8 cellular contexts compared by ENCODE assay signal in genomic region chr1:119549719-119550141, GRCh38. TPM values are rescaled to one million over a fixed set of nuclear protein-coding genes. Genes with fewer than 3 reads are reported as not detected.
A peak's percentile ranks its signal among the peaks of the same experiment; 100 is the strongest.
DNase-seq lines count a peak whose midpoint lies in the region; ATAC-seq lines count a peak whose summit lies in the region.

No MANE protein-coding gene starts in this region.

- WGBS in right cardiac atrium, result 56% methylated on average over 5 of the region's 5 CpGs

- H3K36me3 Mint-ChIP-seq in activated T-cell treated with anti-CD3 and anti-CD28 coated beads, Interleukin-2, amount 50 U/mL, for 72 hours (ENCODE audit: insufficient read depth in 2 of 2), result no peaks in the 10 kb centered on the region
- no peaks in the 10 kb centered on the region for H3K36me3 Mint-ChIP-seq in activated CD8-positive, alpha-beta T cell treated with anti-CD3 and anti-CD28 coated beads, Interleukin-2, amount 10 ng/mL, durations not matched to agents 7 days and 5 days (ENCODE audit: low read depth)

- no peaks in the 10 kb centered on the region for H3K9me3 ChIP-seq in right cardiac atrium (ENCODE audit: control insufficient read depth, low read length)

- H3K27me3 ChIP-seq in right cardiac atrium (ENCODE audit: control insufficient read depth, insufficient read depth), result no peaks in the 10 kb centered on the region

- H3K4me3 ChIP-seq in right cardiac atrium (ENCODE audit: low read length), result no peak overlapping the region

- intact Hi-C loops in right cardiac atrium (cut with DNase I) (no loop called here), sciatic nerve (cut with DNase I) (no loop called here)

- peak; percentile 25 to 37 for DNase-seq in activated T-cell treated with anti-CD3 and anti-CD28 coated beads, Interleukin-2, amount 50 U/mL, for 72 hours
- DNase-seq in activated T-cell treated with anti-CD3 and anti-CD28 coated beads, Interleukin-2, amount 50 U/mL, for 1 hour, result no peak
- DNase-seq in NCI-H2171 treated with DMSO at 0.1 percent for 48 hours (lab: John Stamatoyannopoulos, UW) (peak; percentile 18), right cardiac atrium (peak in 2 of 3 donors; percentile 32 to 60), sciatic nerve (ENCODE audit: low spot score) (peak; percentile 70)
- peak; percentile 25 for DNase-seq in activated CD8-positive, alpha-beta T cell treated with anti-CD3 and anti-CD28 coated beads, Interleukin-2, amount 10 ng/mL, durations not matched to agents 7 days and 5 days

- no peak overlapping the region for H3K27ac ChIP-seq in right cardiac atrium (ENCODE audit: low read length)

- H3K4me1 Mint-ChIP-seq in activated T-cell treated with anti-CD3 and anti-CD28 coated beads, Interleukin-2, amount 50 U/mL, for 72 hours (ENCODE audit: low read depth), result no peaks in the 10 kb centered on the region
- H3K4me1 Mint-ChIP-seq in activated CD8-positive, alpha-beta T cell treated with anti-CD3 and anti-CD28 coated beads, Interleukin-2, amount 10 ng/mL, durations not matched to agents 7 days and 5 days (ENCODE audit: low read depth), result no peaks in the 10 kb centered on the region

- POLR2A ChIA-PET in activated CD8-positive, alpha-beta T cell treated with anti-CD3 and anti-CD28 coated beads, Interleukin-2, amount 10 ng/mL, durations not matched to agents 7 days and 5 days (lab: Charles Lee), result no interaction called here

- H3K27me3 Mint-ChIP-seq in activated T-cell treated with anti-CD3 and anti-CD28 coated beads, Interleukin-2, amount 50 U/mL, for 72 hours (ENCODE audit: low read depth), result no peaks in the 10 kb centered on the region
- peaks cover 2% of the 10 kb centered on the region for H3K27me3 Mint-ChIP-seq in activated CD8-positive, alpha-beta T cell treated with anti-CD3 and anti-CD28 coated beads, Interleukin-2, amount 10 ng/mL, durations not matched to agents 7 days and 5 days (ENCODE audit: low read depth)

- no peaks in the 10 kb centered on the region for H3K9me3 Mint-ChIP-seq in activated T-cell treated with anti-CD3 and anti-CD28 coated beads, Interleukin-2, amount 50 U/mL, for 72 hours
- no peaks in the 10 kb centered on the region for H3K9me3 Mint-ChIP-seq in activated CD8-positive, alpha-beta T cell treated with anti-CD3 and anti-CD28 coated beads, Interleukin-2, amount 10 ng/mL, durations not matched to agents 7 days and 5 days (ENCODE audit: insufficient read depth)

- CTCF ChIA-PET in activated CD8-positive, alpha-beta T cell treated with anti-CD3 and anti-CD28 coated beads, Interleukin-2, amount 10 ng/mL, durations not matched to agents 7 days and 5 days (lab: Charles Lee), result interaction anchor here (1.2 kb wide), 1 partner anchor 125 kb away, joined by 4 read pairs; no protein-coding TSS in a partner anchor

- no peak overlapping the region for H3K27ac Mint-ChIP-seq in activated T-cell treated with anti-CD3 and anti-CD28 coated beads, Interleukin-2, amount 50 U/mL, for 72 hours
- H3K27ac Mint-ChIP-seq in activated CD8-positive, alpha-beta T cell treated with anti-CD3 and anti-CD28 coated beads, Interleukin-2, amount 10 ng/mL, durations not matched to agents 7 days and 5 days, result no peak overlapping the region

- H3K4me3 Mint-ChIP-seq in activated T-cell treated with anti-CD3 and anti-CD28 coated beads, Interleukin-2, amount 50 U/mL, for 72 hours, result no peak overlapping the region
- no peak overlapping the region for H3K4me3 Mint-ChIP-seq in activated CD8-positive, alpha-beta T cell treated with anti-CD3 and anti-CD28 coated beads, Interleukin-2, amount 10 ng/mL, durations not matched to agents 7 days and 5 days

- ATAC-seq in activated T-cell treated with anti-CD3 and anti-CD28 coated beads, Interleukin-2, amount 50 U/mL, for 72 hours (replicated peaks in 1 of 2), result peak; percentile 43 to 62
- ATAC-seq in HG02973 (IDR thresholded peaks at IDR 0.05; ENCODE audit: unreplicated experiment), result peak; percentile 51
- ATAC-seq in activated CD8-positive, alpha-beta T cell treated with anti-CD3 and anti-CD28 coated beads, Interleukin-2, amount 10 ng/mL, durations not matched to agents 7 days and 5 days, result no peak
- peak; percentile 76 to 77 for ATAC-seq in right cardiac atrium
- ATAC-seq in sciatic nerve, result peak; percentile 80
- ATAC-seq in GM21723 (IDR thresholded peaks at IDR 0.05; ENCODE audit: unreplicated experiment), result no peak

- H3K4me1 ChIP-seq in right cardiac atrium (ENCODE audit: control insufficient read depth, insufficient read depth, low read length), result no peaks in the 10 kb centered on the region

RNA-seq across cellular contexts. Expression of gene HSD3B1, which starts 42.7 kb away (rescaled TPM):
- total RNA-seq in activated T-cell treated with anti-CD3 and anti-CD28 coated beads, Interleukin-2, amount 50 U/mL, for 72 hours, result not detected
- total RNA-seq in activated CD8-positive, alpha-beta T cell treated with anti-CD3 and anti-CD28 coated beads, Interleukin-2, amount 10 ng/mL, durations not matched to agents 7 days and 5 days, result not detected
- total RNA-seq in right cardiac atrium, result not detected
- polyA plus RNA-seq in right cardiac atrium, result not detected
- total RNA-seq in sciatic nerve, result not detected

Comparison
In these comparisons a context has a peak if more than half of its experiments do, and no peak if none do; other contexts are left out.
1. ATAC-seq: peak in activated T-cell treated with anti-CD3 and anti-CD28 coated beads, Interleukin-2, amount 50 U/mL, for 72 hours (2 of 2), HG02973 (single experiment), right cardiac atrium (2 of 2) and sciatic nerve (single experiment); none in activated CD8-positive, alpha-beta T cell treated with anti-CD3 and anti-CD28 coated beads, Interleukin-2, amount 10 ng/mL, durations not matched to agents 7 days and 5 days (single experiment) and GM21723 (single experiment).